In the genomic region with DNA sequence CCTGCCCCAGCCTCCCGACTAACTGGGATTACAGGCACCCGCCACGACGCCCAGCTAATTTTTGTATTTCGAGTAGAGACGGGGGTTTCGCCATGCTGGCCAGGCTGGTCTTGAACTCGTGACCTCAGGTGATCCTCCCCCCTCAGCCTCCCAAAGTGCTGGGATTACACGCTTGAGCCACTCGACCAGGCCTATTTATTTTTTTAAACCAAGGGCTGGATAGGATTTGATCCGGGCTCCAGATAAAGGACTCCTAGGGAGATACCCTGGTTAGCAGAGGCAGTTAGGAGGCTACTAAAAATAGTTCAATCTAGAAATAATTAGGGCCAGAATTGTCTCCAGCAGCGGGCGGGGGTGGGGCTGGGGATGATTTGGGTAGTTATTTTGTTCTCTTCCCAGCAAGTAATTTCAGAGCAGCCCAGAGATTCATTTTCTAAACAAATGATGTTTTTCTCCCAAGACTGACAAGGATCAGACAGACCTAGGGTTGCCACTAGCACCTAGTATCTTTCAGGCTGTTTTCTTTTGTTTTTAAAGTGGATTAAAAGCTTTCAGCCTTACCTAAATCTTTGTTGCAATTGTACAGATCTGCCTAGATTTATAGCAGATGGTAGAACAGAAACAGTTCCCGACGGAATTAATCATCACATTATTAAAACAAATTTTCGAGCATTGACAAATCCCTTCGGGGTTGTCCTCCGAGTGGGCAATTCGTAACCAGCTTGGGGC, we compare ENCODE assay signal across 1 cellular context.
TF ChIP-seq lines count a peak whose summit lies in the region.

No MANE protein-coding gene starts in this region.

TF ChIP-seq in HEK293, 187 proteins besides CTCF, POLR2A, EP300 and RAD21 (continued from another document and continues in another):
- TF ChIP-seq, protein P1, sequence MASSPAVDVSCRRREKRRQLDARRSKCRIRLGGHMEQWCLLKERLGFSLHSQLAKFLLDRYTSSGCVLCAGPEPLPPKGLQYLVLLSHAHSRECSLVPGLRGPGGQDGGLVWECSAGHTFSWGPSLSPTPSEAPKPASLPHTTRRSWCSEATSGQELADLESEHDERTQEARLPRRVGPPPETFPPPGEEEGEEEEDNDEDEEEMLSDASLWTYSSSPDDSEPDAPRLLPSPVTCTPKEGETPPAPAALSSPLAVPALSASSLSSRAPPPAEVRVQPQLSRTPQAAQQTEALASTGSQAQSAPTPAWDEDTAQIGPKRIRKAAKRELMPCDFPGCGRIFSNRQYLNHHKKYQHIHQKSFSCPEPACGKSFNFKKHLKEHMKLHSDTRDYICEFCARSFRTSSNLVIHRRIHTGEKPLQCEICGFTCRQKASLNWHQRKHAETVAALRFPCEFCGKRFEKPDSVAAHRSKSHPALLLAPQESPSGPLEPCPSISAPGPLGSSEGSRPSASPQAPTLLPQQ (tag by site-specific recombination; IDR thresholded peaks at IDR 0.05), result no peak
- no peak for TF ChIP-seq KLF9 (tag by site-specific recombination; IDR thresholded peaks at IDR 0.05; ENCODE audit: low read depth)
- TF ChIP-seq ZNF354C (tag by site-specific recombination; IDR thresholded peaks at IDR 0.05; ENCODE audit: borderline replicate concordance, low read depth), result no peak
- TF ChIP-seq, protein P2, sequence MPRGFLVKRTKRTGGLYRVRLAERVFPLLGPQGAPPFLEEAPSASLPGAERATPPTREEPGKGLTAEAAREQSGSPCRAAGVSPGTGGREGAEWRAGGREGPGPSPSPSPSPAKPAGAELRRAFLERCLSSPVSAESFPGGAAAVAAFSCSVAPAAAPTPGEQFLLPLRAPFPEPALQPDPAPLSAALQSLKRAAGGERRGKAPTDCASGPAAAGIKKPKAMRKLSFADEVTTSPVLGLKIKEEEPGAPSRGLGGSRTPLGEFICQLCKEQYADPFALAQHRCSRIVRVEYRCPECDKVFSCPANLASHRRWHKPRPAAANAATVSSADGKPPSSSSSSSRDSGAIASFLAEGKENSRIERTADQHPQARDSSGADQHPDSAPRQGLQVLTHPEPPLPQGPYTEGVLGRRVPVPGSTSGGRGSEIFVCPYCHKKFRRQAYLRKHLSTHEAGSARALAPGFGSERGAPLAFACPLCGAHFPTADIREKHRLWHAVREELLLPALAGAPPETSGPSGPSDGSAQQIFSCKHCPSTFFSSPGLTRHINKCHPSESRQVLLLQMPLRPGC (tag by site-specific recombination; IDR thresholded peaks at IDR 0.05), result no peak
- TF ChIP-seq ZNF629 (tag by site-specific recombination; IDR thresholded peaks at IDR 0.05), result no peak
- TF ChIP-seq ZNF24 (tag by site-specific recombination; IDR thresholded peaks at IDR 0.05), result peak; percentile 32; the same call in 1 of the 2 replicates
- no peak for TF ChIP-seq ZNF48 (tag by site-specific recombination; IDR thresholded peaks at IDR 0.05)
- TF ChIP-seq BCL11B (tag by site-specific recombination; IDR thresholded peaks at IDR 0.05; ENCODE audit: low read depth), result no peak
- no peak for TF ChIP-seq ZBTB20 (tag by site-specific recombination; IDR thresholded peaks at IDR 0.05)
- TF ChIP-seq HOXD13 (CRISPR knock-in tag; IDR thresholded peaks at IDR 0.05; ENCODE audit: borderline replicate concordance), result no peak
- peak; percentile 65 for TF ChIP-seq SP7 (tag by site-specific recombination; IDR thresholded peaks at IDR 0.05)
- peak; percentile 90 for TF ChIP-seq WT1 (tag by site-specific recombination; IDR thresholded peaks at IDR 0.05)
- TF ChIP-seq KLF8 (tag by site-specific recombination; IDR thresholded peaks at IDR 0.05), result no peak
- TF ChIP-seq, protein P3, sequence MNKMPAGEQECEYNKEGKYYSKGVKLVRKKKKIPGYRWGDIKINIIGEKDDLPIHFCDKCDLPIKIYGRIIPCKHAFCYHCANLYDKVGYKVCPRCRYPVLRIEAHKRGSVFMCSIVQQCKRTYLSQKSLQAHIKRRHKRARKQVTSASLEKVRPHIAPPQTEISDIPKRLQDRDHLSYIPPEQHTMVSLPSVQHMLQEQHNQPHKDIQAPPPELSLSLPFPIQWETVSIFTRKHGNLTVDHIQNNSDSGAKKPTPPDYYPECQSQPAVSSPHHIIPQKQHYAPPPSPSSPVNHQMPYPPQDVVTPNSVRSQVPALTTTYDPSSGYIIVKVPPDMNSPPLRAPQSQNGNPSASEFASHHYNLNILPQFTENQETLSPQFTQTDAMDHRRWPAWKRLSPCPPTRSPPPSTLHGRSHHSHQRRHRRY (tag by site-specific recombination; IDR thresholded peaks at IDR 0.05), result no peak
- no peak; the same call in 1 of the 2 replicates for TF ChIP-seq BCL11A (tag by site-specific recombination; IDR thresholded peaks at IDR 0.05; ENCODE audit: low read depth)
- TF ChIP-seq, protein P4, sequence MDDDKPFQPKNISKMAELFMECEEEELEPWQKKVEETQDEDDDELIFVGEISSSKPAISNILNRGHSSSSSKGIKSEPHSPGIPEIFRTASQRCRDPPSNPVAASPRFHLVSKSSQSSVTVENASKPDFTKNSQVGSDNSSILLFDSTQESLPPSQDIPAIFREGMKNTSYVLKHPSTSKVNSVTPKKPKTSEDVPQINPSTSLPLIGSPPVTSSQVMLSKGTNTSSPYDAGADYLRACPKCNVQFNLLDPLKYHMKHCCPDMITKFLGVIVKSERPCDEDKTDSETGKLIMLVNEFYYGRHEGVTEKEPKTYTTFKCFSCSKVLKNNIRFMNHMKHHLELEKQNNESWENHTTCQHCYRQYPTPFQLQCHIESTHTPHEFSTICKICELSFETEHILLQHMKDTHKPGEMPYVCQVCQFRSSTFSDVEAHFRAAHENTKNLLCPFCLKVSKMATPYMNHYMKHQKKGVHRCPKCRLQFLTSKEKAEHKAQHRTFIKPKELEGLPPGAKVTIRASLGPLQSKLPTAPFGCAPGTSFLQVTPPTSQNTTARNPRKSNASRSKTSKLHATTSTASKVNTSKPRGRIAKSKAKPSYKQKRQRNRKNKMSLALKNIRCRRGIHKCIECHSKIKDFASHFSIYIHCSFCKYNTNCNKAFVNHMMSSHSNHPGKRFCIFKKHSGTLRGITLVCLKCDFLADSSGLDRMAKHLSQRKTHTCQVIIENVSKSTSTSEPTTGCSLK (tag by site-specific recombination; IDR thresholded peaks at IDR 0.05), result no peak
- TF ChIP-seq PRDM1 (tag by site-specific recombination; IDR thresholded peaks at IDR 0.05), result no peak
- TF ChIP-seq, protein P5, sequence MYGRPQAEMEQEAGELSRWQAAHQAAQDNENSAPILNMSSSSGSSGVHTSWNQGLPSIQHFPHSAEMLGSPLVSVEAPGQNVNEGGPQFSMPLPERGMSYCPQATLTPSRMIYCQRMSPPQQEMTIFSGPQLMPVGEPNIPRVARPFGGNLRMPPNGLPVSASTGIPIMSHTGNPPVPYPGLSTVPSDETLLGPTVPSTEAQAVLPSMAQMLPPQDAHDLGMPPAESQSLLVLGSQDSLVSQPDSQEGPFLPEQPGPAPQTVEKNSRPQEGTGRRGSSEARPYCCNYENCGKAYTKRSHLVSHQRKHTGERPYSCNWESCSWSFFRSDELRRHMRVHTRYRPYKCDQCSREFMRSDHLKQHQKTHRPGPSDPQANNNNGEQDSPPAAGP (tag by site-specific recombination; IDR thresholded peaks at IDR 0.05), result 0 out of 2 replicates have a peak, but pooled peaks have one; percentile 45
- TF ChIP-seq ZNF132 (tag by site-specific recombination; IDR thresholded peaks at IDR 0.05; ENCODE audit: borderline replicate concordance), result no peak
- TF ChIP-seq ZNF777 (tag by site-specific recombination; IDR thresholded peaks at IDR 0.05; ENCODE audit: borderline replicate concordance), result no peak
- no peak; the same call in 1 of the 2 replicates for TF ChIP-seq ZNF843 (tag by site-specific recombination; IDR thresholded peaks at IDR 0.05)
- no peak for TF ChIP-seq ZNF202 (tag by site-specific recombination; IDR thresholded peaks at IDR 0.05; ENCODE audit: borderline replicate concordance)
- TF ChIP-seq ZNF701 (tag by site-specific recombination; IDR thresholded peaks at IDR 0.05), result no peak
- no peak for TF ChIP-seq ZNF501 (tag by site-specific recombination; IDR thresholded peaks at IDR 0.05)
- no peak for TF ChIP-seq MZF1 (tag by site-specific recombination; IDR thresholded peaks at IDR 0.05; ENCODE audit: borderline replicate concordance)
- TF ChIP-seq, protein P6, sequence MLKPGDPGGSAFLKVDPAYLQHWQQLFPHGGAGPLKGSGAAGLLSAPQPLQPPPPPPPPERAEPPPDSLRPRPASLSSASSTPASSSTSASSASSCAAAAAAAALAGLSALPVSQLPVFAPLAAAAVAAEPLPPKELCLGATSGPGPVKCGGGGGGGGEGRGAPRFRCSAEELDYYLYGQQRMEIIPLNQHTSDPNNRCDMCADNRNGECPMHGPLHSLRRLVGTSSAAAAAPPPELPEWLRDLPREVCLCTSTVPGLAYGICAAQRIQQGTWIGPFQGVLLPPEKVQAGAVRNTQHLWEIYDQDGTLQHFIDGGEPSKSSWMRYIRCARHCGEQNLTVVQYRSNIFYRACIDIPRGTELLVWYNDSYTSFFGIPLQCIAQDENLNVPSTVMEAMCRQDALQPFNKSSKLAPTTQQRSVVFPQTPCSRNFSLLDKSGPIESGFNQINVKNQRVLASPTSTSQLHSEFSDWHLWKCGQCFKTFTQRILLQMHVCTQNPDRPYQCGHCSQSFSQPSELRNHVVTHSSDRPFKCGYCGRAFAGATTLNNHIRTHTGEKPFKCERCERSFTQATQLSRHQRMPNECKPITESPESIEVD (tag by site-specific recombination; IDR thresholded peaks at IDR 0.05), result peak; percentile 46
- peak; percentile 35; the same call in 1 of the 2 replicates for TF ChIP-seq OSR2 (tag by site-specific recombination; IDR thresholded peaks at IDR 0.05)
- 0 out of 2 replicates have a peak, but pooled peaks have one; percentile 30 for TF ChIP-seq ZNF121 (tag by site-specific recombination; IDR thresholded peaks at IDR 0.05)
- TF ChIP-seq ZNF621 (tag by site-specific recombination; IDR thresholded peaks at IDR 0.05), result no peak
- TF ChIP-seq, protein P7, sequence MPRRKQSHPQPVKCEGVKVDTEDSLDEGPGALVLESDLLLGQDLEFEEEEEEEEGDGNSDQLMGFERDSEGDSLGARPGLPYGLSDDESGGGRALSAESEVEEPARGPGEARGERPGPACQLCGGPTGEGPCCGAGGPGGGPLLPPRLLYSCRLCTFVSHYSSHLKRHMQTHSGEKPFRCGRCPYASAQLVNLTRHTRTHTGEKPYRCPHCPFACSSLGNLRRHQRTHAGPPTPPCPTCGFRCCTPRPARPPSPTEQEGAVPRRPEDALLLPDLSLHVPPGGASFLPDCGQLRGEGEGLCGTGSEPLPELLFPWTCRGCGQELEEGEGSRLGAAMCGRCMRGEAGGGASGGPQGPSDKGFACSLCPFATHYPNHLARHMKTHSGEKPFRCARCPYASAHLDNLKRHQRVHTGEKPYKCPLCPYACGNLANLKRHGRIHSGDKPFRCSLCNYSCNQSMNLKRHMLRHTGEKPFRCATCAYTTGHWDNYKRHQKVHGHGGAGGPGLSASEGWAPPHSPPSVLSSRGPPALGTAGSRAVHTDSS (tag by site-specific recombination; IDR thresholded peaks at IDR 0.05), result no peak
- TF ChIP-seq ZNF37A (tag by site-specific recombination; IDR thresholded peaks at IDR 0.05), result no peak
- TF ChIP-seq GLI2 (tag by site-specific recombination; IDR thresholded peaks at IDR 0.05; ENCODE audit: borderline replicate concordance, low read depth), result no peak
- TF ChIP-seq, protein P8, sequence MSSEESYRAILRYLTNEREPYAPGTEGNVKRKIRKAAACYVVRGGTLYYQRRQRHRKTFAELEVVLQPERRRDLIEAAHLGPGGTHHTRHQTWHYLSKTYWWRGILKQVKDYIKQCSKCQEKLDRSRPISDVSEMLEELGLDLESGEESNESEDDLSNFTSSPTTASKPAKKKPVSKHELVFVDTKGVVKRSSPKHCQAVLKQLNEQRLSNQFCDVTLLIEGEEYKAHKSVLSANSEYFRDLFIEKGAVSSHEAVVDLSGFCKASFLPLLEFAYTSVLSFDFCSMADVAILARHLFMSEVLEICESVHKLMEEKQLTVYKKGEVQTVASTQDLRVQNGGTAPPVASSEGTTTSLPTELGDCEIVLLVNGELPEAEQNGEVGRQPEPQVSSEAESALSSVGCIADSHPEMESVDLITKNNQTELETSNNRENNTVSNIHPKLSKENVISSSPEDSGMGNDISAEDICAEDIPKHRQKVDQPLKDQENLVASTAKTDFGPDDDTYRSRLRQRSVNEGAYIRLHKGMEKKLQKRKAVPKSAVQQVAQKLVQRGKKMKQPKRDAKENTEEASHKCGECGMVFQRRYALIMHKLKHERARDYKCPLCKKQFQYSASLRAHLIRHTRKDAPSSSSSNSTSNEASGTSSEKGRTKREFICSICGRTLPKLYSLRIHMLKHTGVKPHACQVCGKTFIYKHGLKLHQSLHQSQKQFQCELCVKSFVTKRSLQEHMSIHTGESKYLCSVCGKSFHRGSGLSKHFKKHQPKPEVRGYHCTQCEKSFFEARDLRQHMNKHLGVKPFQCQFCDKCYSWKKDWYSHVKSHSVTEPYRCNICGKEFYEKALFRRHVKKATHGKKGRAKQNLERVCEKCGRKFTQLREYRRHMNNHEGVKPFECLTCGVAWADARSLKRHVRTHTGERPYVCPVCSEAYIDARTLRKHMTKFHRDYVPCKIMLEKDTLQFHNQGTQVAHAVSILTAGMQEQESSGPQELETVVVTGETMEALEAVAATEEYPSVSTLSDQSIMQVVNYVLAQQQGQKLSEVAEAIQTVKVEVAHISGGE (tag by site-specific recombination; conservative IDR thresholded peaks at IDR 0.05; ENCODE audit: low read depth), result no peak
- TF ChIP-seq ZFP69B (tag by site-specific recombination; IDR thresholded peaks at IDR 0.05), result no peak; the same call in 1 of the 2 replicates
- TF ChIP-seq ZNF404 (tag by site-specific recombination; IDR thresholded peaks at IDR 0.05), result no peak
- no peak for TF ChIP-seq ZNF10 (tag by site-specific recombination; IDR thresholded peaks at IDR 0.05)
- TF ChIP-seq IKZF3 (tag by site-specific recombination; IDR thresholded peaks at IDR 0.05), result peak; percentile 11; the same call in 1 of the 2 replicates
- peak; percentile 70; the same call in 1 of the 2 replicates for TF ChIP-seq GFI1B (tag by site-specific recombination; IDR thresholded peaks at IDR 0.05)
- no peak for TF ChIP-seq ZNF221 (tag by site-specific recombination; IDR thresholded peaks at IDR 0.05; ENCODE audit: borderline replicate concordance)
- no peak for TF ChIP-seq ZNF785 (tag by site-specific recombination; IDR thresholded peaks at IDR 0.05)
- no peak for TF ChIP-seq GLI4 (tag by site-specific recombination; IDR thresholded peaks at IDR 0.05)
- no peak for TF ChIP-seq ZNF426 (tag by site-specific recombination; IDR thresholded peaks at IDR 0.05)
- TF ChIP-seq, protein P9, sequence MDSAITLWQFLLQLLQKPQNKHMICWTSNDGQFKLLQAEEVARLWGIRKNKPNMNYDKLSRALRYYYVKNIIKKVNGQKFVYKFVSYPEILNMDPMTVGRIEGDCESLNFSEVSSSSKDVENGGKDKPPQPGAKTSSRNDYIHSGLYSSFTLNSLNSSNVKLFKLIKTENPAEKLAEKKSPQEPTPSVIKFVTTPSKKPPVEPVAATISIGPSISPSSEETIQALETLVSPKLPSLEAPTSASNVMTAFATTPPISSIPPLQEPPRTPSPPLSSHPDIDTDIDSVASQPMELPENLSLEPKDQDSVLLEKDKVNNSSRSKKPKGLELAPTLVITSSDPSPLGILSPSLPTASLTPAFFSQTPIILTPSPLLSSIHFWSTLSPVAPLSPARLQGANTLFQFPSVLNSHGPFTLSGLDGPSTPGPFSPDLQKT (IDR thresholded peaks at IDR 0.05; ENCODE audit: borderline replicate concordance, low read depth, low read length), result no peak
- TF ChIP-seq KLF1 (tag by site-specific recombination; IDR thresholded peaks at IDR 0.05), result peak; percentile 30; the same call in 1 of the 2 replicates
- no peak for TF ChIP-seq ZNF660 (tag by site-specific recombination; IDR thresholded peaks at IDR 0.05)
- TF ChIP-seq HOXA7 (CRISPR knock-in tag; IDR thresholded peaks at IDR 0.05; ENCODE audit: borderline replicate concordance), result no peak
- TF ChIP-seq EGR2 (tag by site-specific recombination; IDR thresholded peaks at IDR 0.05; ENCODE audit: low read depth), result no peak
- no peak for TF ChIP-seq ZNF423 (tag by site-specific recombination; IDR thresholded peaks at IDR 0.05)
- TF ChIP-seq ZBTB7A (tag by site-specific recombination; IDR thresholded peaks at IDR 0.05; ENCODE audit: low read depth), result no peak
